Comparison of ENCODE assay signal across 8 cellular contexts in the genomic region with DNA sequence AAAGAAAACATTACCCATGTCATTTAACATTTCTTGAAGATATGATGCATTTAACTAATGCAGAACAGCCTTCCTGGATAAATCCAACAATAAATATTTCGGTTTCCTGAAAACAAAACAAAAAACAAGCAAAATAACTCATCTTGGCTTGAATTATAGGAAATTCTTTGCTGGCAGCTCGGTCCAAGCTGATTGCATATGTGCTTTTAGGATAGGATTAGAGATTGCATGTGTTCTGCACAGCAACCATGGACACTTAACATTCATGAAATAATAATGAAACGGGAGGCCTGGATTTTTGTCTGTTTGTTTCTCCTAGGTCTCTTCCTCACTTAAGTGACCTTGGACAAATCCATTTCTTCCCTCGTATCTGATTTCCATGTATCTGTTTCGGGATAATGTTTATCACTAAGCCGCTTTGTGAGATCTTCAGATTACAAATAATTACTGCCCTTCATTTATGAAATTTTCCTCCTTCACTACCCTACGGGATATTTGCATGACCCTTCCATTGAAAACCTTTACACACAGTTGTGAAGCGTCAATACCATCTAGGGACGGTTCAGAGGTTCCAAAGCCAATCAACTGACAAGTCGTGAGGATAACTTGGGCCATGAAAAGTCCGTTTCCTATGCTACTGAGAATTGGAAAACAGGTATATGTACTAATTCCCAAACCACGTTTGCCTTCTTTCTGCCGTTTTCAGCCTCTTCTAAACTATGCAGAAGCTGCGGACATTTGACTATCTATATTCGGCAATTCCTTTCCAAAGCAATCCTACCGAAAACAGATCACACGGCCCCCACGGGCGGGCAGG. TPM values are rescaled to one million over a fixed set of nuclear protein-coding genes. Genes with fewer than 3 reads are reported as not detected.
DNase-seq lines count a peak whose midpoint lies in the region; TF ChIP-seq lines count a peak whose summit lies in the region.

No MANE protein-coding gene starts in this region.

- WGBS in mesenchymal stem cell = 27% methylated on average over 19 of the region's 19 CpGs

- H3K27me3 ChIP-seq in brain microvascular endothelial cell (replicated peaks) (no peaks in the 10 kb centered on the region), mesenchymal stem cell (ENCODE audit: control insufficient read depth in 1 of 2, insufficient read depth in 1 of 2, low read length in 2 of 2) (no peaks in the 10 kb centered on the region), vagina (no peaks in the 10 kb centered on the region)

- H3K18ac ChIP-seq in mesenchymal stem cell (ENCODE audit: low read depth in 1 of 2, low read length in 2 of 2) = peak overlapping the region; percentile 65 to 99

- H3K9ac ChIP-seq in mesenchymal stem cell (ENCODE audit: low read length) = peak overlapping the region; percentile 88

- peak overlapping the region; percentile 95 for H3K4me2 ChIP-seq in mesenchymal stem cell (ENCODE audit: low read length, poor library complexity, severe bottlenecking)

- H3K36me3 ChIP-seq in brain microvascular endothelial cell (replicated peaks) = peaks cover 4% of the 10 kb centered on the region
- H3K36me3 ChIP-seq in mesenchymal stem cell (ENCODE audit: control insufficient read depth in 1 of 2, insufficient read depth in 2 of 2, low read depth in 1 of 2, low read length in 2 of 2) = peaks cover 0 to 21% of the 10 kb centered on the region in 2 experiments
- H3K36me3 ChIP-seq in vagina = peaks cover 0 to 6% of the 10 kb centered on the region in 2 donors

- peak overlapping the region; percentile 88 for H2BK5ac ChIP-seq in mesenchymal stem cell (ENCODE audit: low read depth, low read length, poor library complexity, severe bottlenecking)

- peak; percentile 84 for DNase-seq in DMS79 treated with DMSO at 0.1 percent for 48 hours (lab: John Stamatoyannopoulos, UW)
- DNase-seq in NCI-H146 (lab: John Stamatoyannopoulos, UW) = peak; percentile 52
- DNase-seq in brain microvascular endothelial cell = no peak
- no peak for DNase-seq in mesenchymal stem cell
- no peak for DNase-seq in vagina (ENCODE audit: extremely low spot score in 2 of 2)
- DNase-seq in NCI-H187 (lab: John Stamatoyannopoulos, UW) = no peak
- no peak for DNase-seq in NCI-H2171 treated with DMSO at 0.1 percent for 48 hours (lab: John Stamatoyannopoulos, UW)
- no peak for DNase-seq in NCI-H2171 (lab: John Stamatoyannopoulos, UW)

- peak overlapping the region; percentile 48 for H4K91ac ChIP-seq in mesenchymal stem cell (ENCODE audit: low read length)

- H4K8ac ChIP-seq in mesenchymal stem cell (ENCODE audit: low read length) = peak overlapping the region; percentile 92

- H3K14ac ChIP-seq in mesenchymal stem cell (ENCODE audit: low read length in 2 of 2) = no peak overlapping the region

- intact Hi-C loops in vagina (cut with DNase I) = loop anchor here (5.0 to 10.0 kb wide), 2 partner anchors 59 to 124 kb away; a partner anchor contains a TSS

- in situ Hi-C loops in brain microvascular endothelial cell (cut with HindIII; ENCODE audit: low pct_ligation_motif_present, low sequenced_read_pairs) = no loop called here

- H2AFZ ChIP-seq in mesenchymal stem cell (ENCODE audit: low read depth, low read length) = peak overlapping the region; percentile 95

- H3K4me3 ChIP-seq in brain microvascular endothelial cell (ENCODE audit: low read depth, low read length) (peak overlapping the region; percentile 69), mesenchymal stem cell (ENCODE audit: insufficient read depth in 1 of 2, low read depth in 1 of 2, low read length in 2 of 2) (peak overlapping the region; percentile 80 to 81), vagina (peak overlapping the region; percentile 66 to 88)

- TF ChIP-seq CTCF in brain microvascular endothelial cell (IDR thresholded peaks at IDR 0.05; ENCODE audit: low read depth, low read length, missing control alignments) (no peak), vagina (IDR thresholded peaks at IDR 0.05) (no peak)

- H3K27ac ChIP-seq in brain microvascular endothelial cell (peak overlapping the region; percentile 62), mesenchymal stem cell (ENCODE audit: low read length, poor library complexity, severe bottlenecking) (peak overlapping the region; percentile 87), vagina (peak overlapping the region; percentile 100)

- H3K23ac ChIP-seq in mesenchymal stem cell (ENCODE audit: low read length in 2 of 2) = peak overlapping the region in 1 of 2 experiments; percentile 80

- H3K4me1 ChIP-seq in mesenchymal stem cell (ENCODE audit: control insufficient read depth, insufficient read depth, low read depth, low read length) (no peaks in the 10 kb centered on the region), vagina (peaks cover 37% of the 10 kb centered on the region)

- no peak for TF ChIP-seq POLR2A in vagina (IDR thresholded peaks at IDR 0.05)

- H2AK5ac ChIP-seq in mesenchymal stem cell (ENCODE audit: low read length, severe bottlenecking) = no peak overlapping the region

- peak overlapping the region in 1 of 2 experiments; percentile 72 for H2BK12ac ChIP-seq in mesenchymal stem cell (ENCODE audit: low read length in 2 of 2)

- H3K4ac ChIP-seq in mesenchymal stem cell (ENCODE audit: low read depth in 1 of 2, low read length in 2 of 2) = peak overlapping the region; percentile 40 to 89

- H3K9me3 ChIP-seq in mesenchymal stem cell (ENCODE audit: control insufficient read depth, low read length) (no peaks in the 10 kb centered on the region), vagina (no peaks in the 10 kb centered on the region)

- peaks cover 4% of the 10 kb centered on the region for H3K79me1 ChIP-seq in mesenchymal stem cell (replicated peaks; ENCODE audit: low read length, poor library complexity, severe bottlenecking)

- no peak overlapping the region for H2BK15ac ChIP-seq in mesenchymal stem cell (ENCODE audit: low read depth, poor library complexity, severe bottlenecking)

- H2BK120ac ChIP-seq in mesenchymal stem cell (ENCODE audit: low read depth, low read length) = peak overlapping the region; percentile 95

RNA-seq across cellular contexts. Expression of a gene that starts 1.3 kb away (rescaled TPM):
- polyA plus RNA-seq in mesenchymal stem cell (2013, experiment 1 of 2) = 591 TPM
- polyA plus RNA-seq in mesenchymal stem cell (2013, experiment 2 of 2) = 615 TPM
- total RNA-seq in vagina = 263 TPM

Comparison
In these comparisons a context has a peak if more than half of its experiments do, and no peak if none do; other contexts are left out.
1. DNase-seq: peak in DMS79 treated with DMSO at 0.1 percent for 48 hours (single experiment) and NCI-H146 (single experiment); none in brain microvascular endothelial cell (single experiment), mesenchymal stem cell (single experiment), vagina (0 of 2), NCI-H187 (0 of 2), NCI-H2171 treated with DMSO at 0.1 percent for 48 hours (single experiment) and NCI-H2171 (single experiment).
2. Peak in every context shown above with its lines, with median percentiles within 50 percentile points of each other: H3K27ac ChIP-seq and H3K4me3 ChIP-seq.